In the genomic region with DNA sequence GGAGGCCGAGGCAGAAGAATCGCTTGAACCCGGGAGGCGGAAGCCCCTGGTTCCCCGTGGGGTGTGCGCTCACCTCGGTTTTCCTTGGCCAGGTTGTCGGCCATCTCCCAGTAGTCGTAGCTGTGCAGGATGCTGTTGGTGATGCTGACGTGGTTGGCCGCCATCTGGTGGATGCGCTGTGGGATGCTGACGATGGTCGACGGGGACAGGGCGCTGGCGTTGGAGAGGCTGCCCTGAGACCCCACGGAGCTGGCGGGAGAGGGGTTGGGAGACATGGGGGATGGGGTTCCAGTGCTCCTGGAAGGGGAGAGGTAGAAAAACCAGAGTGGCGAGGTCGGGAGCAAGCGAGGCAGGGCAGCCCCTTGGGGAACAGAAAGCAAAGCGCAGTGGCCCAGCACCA, we compare ENCODE assay signal across 1 cellular context.
TF ChIP-seq lines count a peak whose summit lies in the region.

No MANE protein-coding gene starts in this region.

TF ChIP-seq in WTC11, 78 proteins besides CTCF, POLR2A, EP300 and RAD21 (continued from another document):
- TF ChIP-seq, protein P1, sequence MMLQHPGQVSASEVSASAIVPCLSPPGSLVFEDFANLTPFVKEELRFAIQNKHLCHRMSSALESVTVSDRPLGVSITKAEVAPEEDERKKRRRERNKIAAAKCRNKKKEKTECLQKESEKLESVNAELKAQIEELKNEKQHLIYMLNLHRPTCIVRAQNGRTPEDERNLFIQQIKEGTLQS (CRISPR knock-in tag; conservative IDR thresholded peaks at IDR 0.05) = no peak
- TF ChIP-seq CDX4 (CRISPR knock-in tag; IDR thresholded peaks at IDR 0.05; ENCODE audit: borderline replicate concordance) (no peak), PRRX2 (CRISPR knock-in tag; IDR thresholded peaks at IDR 0.05) (no peak), GTF2I (CRISPR knock-in tag; conservative IDR thresholded peaks at IDR 0.05) (no peak), FOXP1 (CRISPR knock-in tag; IDR thresholded peaks at IDR 0.05; ENCODE audit: borderline replicate concordance) (no peak), SP1 (CRISPR knock-in tag; conservative IDR thresholded peaks at IDR 0.05) (0 out of 2 replicates have a peak, but pooled peaks have one; percentile 24), CREM (CRISPR knock-in tag; IDR thresholded peaks at IDR 0.05) (no peak), ZNF532 (CRISPR knock-in tag; IDR thresholded peaks at IDR 0.05; ENCODE audit: borderline replicate concordance) (no peak), JUN (CRISPR knock-in tag; IDR thresholded peaks at IDR 0.05) (no peak), TEAD1 (CRISPR knock-in tag; IDR thresholded peaks at IDR 0.05) (peak; percentile 49; the same call in 1 of the 2 replicates), STAT6 (CRISPR knock-in tag; conservative IDR thresholded peaks at IDR 0.05; ENCODE audit: low read depth) (no peak), SOX15 (CRISPR knock-in tag; IDR thresholded peaks at IDR 0.05) (no peak), ZBTB21 (CRISPR knock-in tag; IDR thresholded peaks at IDR 0.05; ENCODE audit: borderline replicate concordance) (no peak; the same call in 1 of the 2 replicates), OVOL2 (CRISPR knock-in tag; IDR thresholded peaks at IDR 0.05; ENCODE audit: borderline replicate concordance) (no peak)
- TF ChIP-seq, protein P2, sequence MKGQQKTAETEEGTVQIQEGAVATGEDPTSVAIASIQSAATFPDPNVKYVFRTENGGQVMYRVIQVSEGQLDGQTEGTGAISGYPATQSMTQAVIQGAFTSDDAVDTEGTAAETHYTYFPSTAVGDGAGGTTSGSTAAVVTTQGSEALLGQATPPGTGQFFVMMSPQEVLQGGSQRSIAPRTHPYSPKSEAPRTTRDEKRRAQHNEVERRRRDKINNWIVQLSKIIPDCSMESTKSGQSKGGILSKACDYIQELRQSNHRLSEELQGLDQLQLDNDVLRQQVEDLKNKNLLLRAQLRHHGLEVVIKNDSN (CRISPR knock-in tag; IDR thresholded peaks at IDR 0.05) = no peak
- TF ChIP-seq, protein P3, sequence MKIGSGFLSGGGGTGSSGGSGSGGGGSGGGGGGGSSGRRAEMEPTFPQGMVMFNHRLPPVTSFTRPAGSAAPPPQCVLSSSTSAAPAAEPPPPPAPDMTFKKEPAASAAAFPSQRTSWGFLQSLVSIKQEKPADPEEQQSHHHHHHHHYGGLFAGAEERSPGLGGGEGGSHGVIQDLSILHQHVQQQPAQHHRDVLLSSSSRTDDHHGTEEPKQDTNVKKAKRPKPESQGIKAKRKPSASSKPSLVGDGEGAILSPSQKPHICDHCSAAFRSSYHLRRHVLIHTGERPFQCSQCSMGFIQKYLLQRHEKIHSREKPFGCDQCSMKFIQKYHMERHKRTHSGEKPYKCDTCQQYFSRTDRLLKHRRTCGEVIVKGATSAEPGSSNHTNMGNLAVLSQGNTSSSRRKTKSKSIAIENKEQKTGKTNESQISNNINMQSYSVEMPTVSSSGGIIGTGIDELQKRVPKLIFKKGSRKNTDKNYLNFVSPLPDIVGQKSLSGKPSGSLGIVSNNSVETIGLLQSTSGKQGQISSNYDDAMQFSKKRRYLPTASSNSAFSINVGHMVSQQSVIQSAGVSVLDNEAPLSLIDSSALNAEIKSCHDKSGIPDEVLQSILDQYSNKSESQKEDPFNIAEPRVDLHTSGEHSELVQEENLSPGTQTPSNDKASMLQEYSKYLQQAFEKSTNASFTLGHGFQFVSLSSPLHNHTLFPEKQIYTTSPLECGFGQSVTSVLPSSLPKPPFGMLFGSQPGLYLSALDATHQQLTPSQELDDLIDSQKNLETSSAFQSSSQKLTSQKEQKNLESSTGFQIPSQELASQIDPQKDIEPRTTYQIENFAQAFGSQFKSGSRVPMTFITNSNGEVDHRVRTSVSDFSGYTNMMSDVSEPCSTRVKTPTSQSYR (CRISPR knock-in tag; IDR thresholded peaks at IDR 0.05) = no peak
- TF ChIP-seq, protein P4, sequence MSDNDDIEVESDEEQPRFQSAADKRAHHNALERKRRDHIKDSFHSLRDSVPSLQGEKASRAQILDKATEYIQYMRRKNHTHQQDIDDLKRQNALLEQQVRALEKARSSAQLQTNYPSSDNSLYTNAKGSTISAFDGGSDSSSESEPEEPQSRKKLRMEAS (CRISPR knock-in tag; IDR thresholded peaks at IDR 0.05) = peak; percentile 60; the same call in 1 of the 2 replicates
- TF ChIP-seq, protein P5, sequence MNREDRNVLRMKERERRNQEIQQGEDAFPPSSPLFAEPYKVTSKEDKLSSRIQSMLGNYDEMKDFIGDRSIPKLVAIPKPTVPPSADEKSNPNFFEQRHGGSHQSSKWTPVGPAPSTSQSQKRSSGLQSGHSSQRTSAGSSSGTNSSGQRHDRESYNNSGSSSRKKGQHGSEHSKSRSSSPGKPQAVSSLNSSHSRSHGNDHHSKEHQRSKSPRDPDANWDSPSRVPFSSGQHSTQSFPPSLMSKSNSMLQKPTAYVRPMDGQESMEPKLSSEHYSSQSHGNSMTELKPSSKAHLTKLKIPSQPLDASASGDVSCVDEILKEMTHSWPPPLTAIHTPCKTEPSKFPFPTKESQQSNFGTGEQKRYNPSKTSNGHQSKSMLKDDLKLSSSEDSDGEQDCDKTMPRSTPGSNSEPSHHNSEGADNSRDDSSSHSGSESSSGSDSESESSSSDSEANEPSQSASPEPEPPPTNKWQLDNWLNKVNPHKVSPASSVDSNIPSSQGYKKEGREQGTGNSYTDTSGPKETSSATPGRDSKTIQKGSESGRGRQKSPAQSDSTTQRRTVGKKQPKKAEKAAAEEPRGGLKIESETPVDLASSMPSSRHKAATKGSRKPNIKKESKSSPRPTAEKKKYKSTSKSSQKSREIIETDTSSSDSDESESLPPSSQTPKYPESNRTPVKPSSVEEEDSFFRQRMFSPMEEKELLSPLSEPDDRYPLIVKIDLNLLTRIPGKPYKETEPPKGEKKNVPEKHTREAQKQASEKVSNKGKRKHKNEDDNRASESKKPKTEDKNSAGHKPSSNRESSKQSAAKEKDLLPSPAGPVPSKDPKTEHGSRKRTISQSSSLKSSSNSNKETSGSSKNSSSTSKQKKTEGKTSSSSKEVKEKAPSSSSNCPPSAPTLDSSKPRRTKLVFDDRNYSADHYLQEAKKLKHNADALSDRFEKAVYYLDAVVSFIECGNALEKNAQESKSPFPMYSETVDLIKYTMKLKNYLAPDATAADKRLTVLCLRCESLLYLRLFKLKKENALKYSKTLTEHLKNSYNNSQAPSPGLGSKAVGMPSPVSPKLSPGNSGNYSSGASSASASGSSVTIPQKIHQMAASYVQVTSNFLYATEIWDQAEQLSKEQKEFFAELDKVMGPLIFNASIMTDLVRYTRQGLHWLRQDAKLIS (CRISPR knock-in tag; IDR thresholded peaks at IDR 0.05; ENCODE audit: borderline replicate concordance) = no peak
